In the genomic region with DNA sequence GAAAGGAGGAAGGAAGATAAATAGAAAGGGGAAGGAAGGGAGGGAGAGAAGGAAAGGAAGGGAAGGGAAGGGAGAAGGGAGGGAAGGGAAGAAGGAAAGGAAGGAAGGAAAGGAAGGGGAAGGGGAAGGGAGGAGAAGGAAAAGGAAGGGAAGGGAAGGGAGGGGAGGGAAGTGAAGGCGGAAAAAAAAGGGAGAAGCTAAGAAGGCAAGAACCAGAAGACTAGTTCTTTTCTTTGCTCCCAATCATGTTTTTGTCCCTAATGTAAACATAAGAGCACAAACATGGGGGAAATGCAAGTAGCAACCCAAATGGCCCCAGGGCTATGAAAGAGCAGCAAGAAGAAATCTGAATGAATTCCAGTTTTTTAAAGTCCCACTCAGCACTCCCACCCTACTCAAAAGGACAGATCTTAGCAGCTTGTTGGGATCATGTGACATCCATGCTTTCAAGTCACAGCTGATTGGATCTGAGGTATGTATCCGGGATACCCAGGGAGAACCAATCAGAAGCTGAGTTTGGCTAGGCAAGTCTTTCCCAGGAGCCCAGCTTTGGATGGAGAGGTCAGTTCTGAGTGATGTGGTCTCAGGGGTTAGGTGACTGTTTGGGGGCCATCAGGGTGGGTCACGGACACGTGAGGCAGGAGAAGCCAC, we compare ENCODE assay signal across 2 cellular contexts.
TF ChIP-seq lines count a peak whose summit lies in the region.

No MANE protein-coding gene starts in this region.

TF ChIP-seq in HepG2, 621 proteins besides CTCF, POLR2A, EP300 and RAD21:
- TF ChIP-seq EHMT2 (IDR thresholded peaks at IDR 0.05; ENCODE audit: borderline replicate concordance, low read depth, low read length) (no peak), HNRNPK (IDR thresholded peaks at IDR 0.05; ENCODE audit: low read depth, low read length, poor library complexity, severe bottlenecking) (peak; percentile 93), PRPF4 (IDR thresholded peaks at IDR 0.05; ENCODE audit: low read depth, low read length, poor library complexity, severe bottlenecking) (no peak), PCBP2 (optimal IDR thresholded peaks at IDR 0.05; ENCODE audit: low read depth, low read length, poor library complexity, severe bottlenecking) (peak; percentile 94), ZNF512 (CRISPR knock-in tag; IDR thresholded peaks at IDR 0.05) (peak; percentile 69; the same call in 1 of the 2 replicates), ZNF124 (CRISPR knock-in tag; IDR thresholded peaks at IDR 0.05) (no peak), ZMYM3 (CRISPR knock-in tag; IDR thresholded peaks at IDR 0.05) (no peak), POLR2G (IDR thresholded peaks at IDR 0.05; ENCODE audit: low read depth, low read length) (peak; percentile 47), PRMT3 (CRISPR knock-in tag; IDR thresholded peaks at IDR 0.05; ENCODE audit: borderline replicate concordance, low read depth) (no peak), PAWR (CRISPR knock-in tag; IDR thresholded peaks at IDR 0.05; ENCODE audit: borderline replicate concordance) (no peak), RBM22 (optimal IDR thresholded peaks at IDR 0.05; ENCODE audit: low read length) (peak; percentile 58)

TF ChIP-seq in K562, 482 proteins besides CTCF, POLR2A, EP300 and RAD21 (continues in another document):
- TF ChIP-seq POLR3A (IDR thresholded peaks at IDR 0.05; ENCODE audit: borderline replicate concordance, extremely low read depth, insufficient read depth, insufficient read length) = no peak
- TF ChIP-seq ZNF184 (CRISPR knock-in tag; IDR thresholded peaks at IDR 0.05) = no peak
- TF ChIP-seq HMGN3 (IDR thresholded peaks at IDR 0.05; ENCODE audit: borderline replicate concordance, extremely low read depth, insufficient read length, low read depth, low read length) = no peak
- TF ChIP-seq PML (IDR thresholded peaks at IDR 0.05; ENCODE audit: low read length) = no peak
- no peak for TF ChIP-seq MBD1 (CRISPR knock-in tag; IDR thresholded peaks at IDR 0.05)
- TF ChIP-seq, protein P1, sequence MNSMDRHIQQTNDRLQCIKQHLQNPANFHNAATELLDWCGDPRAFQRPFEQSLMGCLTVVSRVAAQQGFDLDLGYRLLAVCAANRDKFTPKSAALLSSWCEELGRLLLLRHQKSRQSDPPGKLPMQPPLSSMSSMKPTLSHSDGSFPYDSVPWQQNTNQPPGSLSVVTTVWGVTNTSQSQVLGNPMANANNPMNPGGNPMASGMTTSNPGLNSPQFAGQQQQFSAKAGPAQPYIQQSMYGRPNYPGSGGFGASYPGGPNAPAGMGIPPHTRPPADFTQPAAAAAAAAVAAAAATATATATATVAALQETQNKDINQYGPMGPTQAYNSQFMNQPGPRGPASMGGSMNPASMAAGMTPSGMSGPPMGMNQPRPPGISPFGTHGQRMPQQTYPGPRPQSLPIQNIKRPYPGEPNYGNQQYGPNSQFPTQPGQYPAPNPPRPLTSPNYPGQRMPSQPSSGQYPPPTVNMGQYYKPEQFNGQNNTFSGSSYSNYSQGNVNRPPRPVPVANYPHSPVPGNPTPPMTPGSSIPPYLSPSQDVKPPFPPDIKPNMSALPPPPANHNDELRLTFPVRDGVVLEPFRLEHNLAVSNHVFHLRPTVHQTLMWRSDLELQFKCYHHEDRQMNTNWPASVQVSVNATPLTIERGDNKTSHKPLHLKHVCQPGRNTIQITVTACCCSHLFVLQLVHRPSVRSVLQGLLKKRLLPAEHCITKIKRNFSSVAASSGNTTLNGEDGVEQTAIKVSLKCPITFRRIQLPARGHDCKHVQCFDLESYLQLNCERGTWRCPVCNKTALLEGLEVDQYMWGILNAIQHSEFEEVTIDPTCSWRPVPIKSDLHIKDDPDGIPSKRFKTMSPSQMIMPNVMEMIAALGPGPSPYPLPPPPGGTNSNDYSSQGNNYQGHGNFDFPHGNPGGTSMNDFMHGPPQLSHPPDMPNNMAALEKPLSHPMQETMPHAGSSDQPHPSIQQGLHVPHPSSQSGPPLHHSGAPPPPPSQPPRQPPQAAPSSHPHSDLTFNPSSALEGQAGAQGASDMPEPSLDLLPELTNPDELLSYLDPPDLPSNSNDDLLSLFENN (IDR thresholded peaks at IDR 0.05; ENCODE audit: low read depth in 2 of 2, low read length in 2 of 2) = no peak
- 0 out of 2 replicates have a peak, but pooled peaks have one; percentile 17 for TF ChIP-seq HLTF (IDR thresholded peaks at IDR 0.05)
- TF ChIP-seq MAFF (IDR thresholded peaks at IDR 0.05; ENCODE audit: low read length) = no peak
- TF ChIP-seq SUPT5H (IDR thresholded peaks at IDR 0.05) = no peak
- TF ChIP-seq PTBP1 (IDR thresholded peaks at IDR 0.05; ENCODE audit: low read depth, low read length) = no peak
- TF ChIP-seq, protein P2, sequence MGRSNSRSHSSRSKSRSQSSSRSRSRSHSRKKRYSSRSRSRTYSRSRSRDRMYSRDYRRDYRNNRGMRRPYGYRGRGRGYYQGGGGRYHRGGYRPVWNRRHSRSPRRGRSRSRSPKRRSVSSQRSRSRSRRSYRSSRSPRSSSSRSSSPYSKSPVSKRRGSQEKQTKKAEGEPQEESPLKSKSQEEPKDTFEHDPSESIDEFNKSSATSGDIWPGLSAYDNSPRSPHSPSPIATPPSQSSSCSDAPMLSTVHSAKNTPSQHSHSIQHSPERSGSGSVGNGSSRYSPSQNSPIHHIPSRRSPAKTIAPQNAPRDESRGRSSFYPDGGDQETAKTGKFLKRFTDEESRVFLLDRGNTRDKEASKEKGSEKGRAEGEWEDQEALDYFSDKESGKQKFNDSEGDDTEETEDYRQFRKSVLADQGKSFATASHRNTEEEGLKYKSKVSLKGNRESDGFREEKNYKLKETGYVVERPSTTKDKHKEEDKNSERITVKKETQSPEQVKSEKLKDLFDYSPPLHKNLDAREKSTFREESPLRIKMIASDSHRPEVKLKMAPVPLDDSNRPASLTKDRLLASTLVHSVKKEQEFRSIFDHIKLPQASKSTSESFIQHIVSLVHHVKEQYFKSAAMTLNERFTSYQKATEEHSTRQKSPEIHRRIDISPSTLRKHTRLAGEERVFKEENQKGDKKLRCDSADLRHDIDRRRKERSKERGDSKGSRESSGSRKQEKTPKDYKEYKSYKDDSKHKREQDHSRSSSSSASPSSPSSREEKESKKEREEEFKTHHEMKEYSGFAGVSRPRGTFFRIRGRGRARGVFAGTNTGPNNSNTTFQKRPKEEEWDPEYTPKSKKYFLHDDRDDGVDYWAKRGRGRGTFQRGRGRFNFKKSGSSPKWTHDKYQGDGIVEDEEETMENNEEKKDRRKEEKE (IDR thresholded peaks at IDR 0.05; ENCODE audit: borderline replicate concordance in 1 of 2, control insufficient read depth in 1 of 2, low read depth in 2 of 2, low read length in 1 of 2) = no peak
- peak; percentile 86 for TF ChIP-seq PCBP2 (IDR thresholded peaks at IDR 0.05; ENCODE audit: low read depth, low read length, poor library complexity, severe bottlenecking)
- no peak for TF ChIP-seq MTA2 (IDR thresholded peaks at IDR 0.05; ENCODE audit: low read depth)
- TF ChIP-seq MITF (IDR thresholded peaks at IDR 0.05) = no peak
- no peak for TF ChIP-seq ZKSCAN1 (IDR thresholded peaks at IDR 0.05; ENCODE audit: low read depth, low read length)
- TF ChIP-seq ZNF551 (CRISPR knock-in tag; IDR thresholded peaks at IDR 0.05) = no peak
- no peak for TF ChIP-seq STAT5B (CRISPR knock-in tag; IDR thresholded peaks at IDR 0.05)
- TF ChIP-seq SNIP1 (IDR thresholded peaks at IDR 0.05; ENCODE audit: low read depth) = no peak
- no peak for TF ChIP-seq ZNF583 (CRISPR knock-in tag; IDR thresholded peaks at IDR 0.05)
- TF ChIP-seq, protein P3, sequence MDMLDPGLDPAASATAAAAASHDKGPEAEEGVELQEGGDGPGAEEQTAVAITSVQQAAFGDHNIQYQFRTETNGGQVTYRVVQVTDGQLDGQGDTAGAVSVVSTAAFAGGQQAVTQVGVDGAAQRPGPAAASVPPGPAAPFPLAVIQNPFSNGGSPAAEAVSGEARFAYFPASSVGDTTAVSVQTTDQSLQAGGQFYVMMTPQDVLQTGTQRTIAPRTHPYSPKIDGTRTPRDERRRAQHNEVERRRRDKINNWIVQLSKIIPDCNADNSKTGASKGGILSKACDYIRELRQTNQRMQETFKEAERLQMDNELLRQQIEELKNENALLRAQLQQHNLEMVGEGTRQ (CRISPR knock-in tag; IDR thresholded peaks at IDR 0.05) = peak; percentile 27; the same call in 1 of the 2 replicates
- no peak for TF ChIP-seq ZKSCAN8 (CRISPR knock-in tag; IDR thresholded peaks at IDR 0.05)
- no peak for TF ChIP-seq RBFOX2 (IDR thresholded peaks at IDR 0.05; ENCODE audit: low read depth, low read length)
- no peak for TF ChIP-seq ZNF324 (CRISPR knock-in tag; IDR thresholded peaks at IDR 0.05)
- 0 out of 4 replicates have a peak, but pooled peaks of 1 of the 2 experiments have one; percentile 47 for TF ChIP-seq ETV6 (IDR thresholded peaks at IDR 0.05; ENCODE audit: borderline replicate concordance in 1 of 2, low read depth in 2 of 2, low read length in 1 of 2)
- TF ChIP-seq ETV6 (CRISPR knock-in tag; IDR thresholded peaks at IDR 0.05; ENCODE audit: borderline replicate concordance) = no peak
- TF ChIP-seq, protein P4, sequence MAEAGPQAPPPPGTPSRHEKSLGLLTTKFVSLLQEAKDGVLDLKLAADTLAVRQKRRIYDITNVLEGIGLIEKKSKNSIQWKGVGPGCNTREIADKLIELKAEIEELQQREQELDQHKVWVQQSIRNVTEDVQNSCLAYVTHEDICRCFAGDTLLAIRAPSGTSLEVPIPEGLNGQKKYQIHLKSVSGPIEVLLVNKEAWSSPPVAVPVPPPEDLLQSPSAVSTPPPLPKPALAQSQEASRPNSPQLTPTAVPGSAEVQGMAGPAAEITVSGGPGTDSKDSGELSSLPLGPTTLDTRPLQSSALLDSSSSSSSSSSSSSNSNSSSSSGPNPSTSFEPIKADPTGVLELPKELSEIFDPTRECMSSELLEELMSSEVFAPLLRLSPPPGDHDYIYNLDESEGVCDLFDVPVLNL (CRISPR knock-in tag; IDR thresholded peaks at IDR 0.05; ENCODE audit: low read depth) = no peak
- TF ChIP-seq ZNF512 (tag; IDR thresholded peaks at IDR 0.05) = peak; percentile 96
- TF ChIP-seq C11orf30 (IDR thresholded peaks at IDR 0.05; ENCODE audit: low read depth) = no peak
- no peak for TF ChIP-seq CCNT2 (IDR thresholded peaks at IDR 0.05; ENCODE audit: borderline replicate concordance, extremely low read depth, insufficient read length, low read depth, low read length)
- TF ChIP-seq, protein P5, sequence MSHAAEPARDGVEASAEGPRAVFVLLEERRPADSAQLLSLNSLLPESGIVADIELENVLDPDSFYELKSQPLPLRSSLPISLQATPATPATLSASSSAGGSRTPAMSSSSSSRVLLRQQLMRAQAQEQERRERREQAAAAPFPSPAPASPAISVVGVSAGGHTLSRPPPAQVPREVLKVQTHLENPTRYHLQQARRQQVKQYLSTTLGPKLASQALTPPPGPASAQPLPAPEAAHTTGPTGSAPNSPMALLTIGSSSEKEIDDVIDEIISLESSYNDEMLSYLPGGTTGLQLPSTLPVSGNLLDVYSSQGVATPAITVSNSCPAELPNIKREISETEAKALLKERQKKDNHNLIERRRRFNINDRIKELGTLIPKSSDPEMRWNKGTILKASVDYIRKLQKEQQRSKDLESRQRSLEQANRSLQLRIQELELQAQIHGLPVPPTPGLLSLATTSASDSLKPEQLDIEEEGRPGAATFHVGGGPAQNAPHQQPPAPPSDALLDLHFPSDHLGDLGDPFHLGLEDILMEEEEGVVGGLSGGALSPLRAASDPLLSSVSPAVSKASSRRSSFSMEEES (CRISPR knock-in tag; IDR thresholded peaks at IDR 0.05) = peak; percentile 90
- TF ChIP-seq, protein P6, sequence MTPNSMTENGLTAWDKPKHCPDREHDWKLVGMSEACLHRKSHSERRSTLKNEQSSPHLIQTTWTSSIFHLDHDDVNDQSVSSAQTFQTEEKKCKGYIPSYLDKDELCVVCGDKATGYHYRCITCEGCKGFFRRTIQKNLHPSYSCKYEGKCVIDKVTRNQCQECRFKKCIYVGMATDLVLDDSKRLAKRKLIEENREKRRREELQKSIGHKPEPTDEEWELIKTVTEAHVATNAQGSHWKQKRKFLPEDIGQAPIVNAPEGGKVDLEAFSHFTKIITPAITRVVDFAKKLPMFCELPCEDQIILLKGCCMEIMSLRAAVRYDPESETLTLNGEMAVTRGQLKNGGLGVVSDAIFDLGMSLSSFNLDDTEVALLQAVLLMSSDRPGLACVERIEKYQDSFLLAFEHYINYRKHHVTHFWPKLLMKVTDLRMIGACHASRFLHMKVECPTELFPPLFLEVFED (CRISPR knock-in tag; conservative IDR thresholded peaks at IDR 0.05) = 0 out of 2 replicates have a peak, but pooled peaks have one; percentile 27
- no peak for TF ChIP-seq ZNF124 (CRISPR knock-in tag; IDR thresholded peaks at IDR 0.05)
- no peak for TF ChIP-seq SMARCE1 (IDR thresholded peaks at IDR 0.05)
